Comparison of ENCODE assay signal across 1 cellular context in genomic region chr11:116224154-116224888, GRCh38.
TF ChIP-seq lines count a peak whose summit lies in the region.

No MANE protein-coding gene starts in this region.

TF ChIP-seq in GM23338, 12 proteins besides CTCF, POLR2A, EP300 and RAD21 (continued from another document):
- TF ChIP-seq, protein P1, sequence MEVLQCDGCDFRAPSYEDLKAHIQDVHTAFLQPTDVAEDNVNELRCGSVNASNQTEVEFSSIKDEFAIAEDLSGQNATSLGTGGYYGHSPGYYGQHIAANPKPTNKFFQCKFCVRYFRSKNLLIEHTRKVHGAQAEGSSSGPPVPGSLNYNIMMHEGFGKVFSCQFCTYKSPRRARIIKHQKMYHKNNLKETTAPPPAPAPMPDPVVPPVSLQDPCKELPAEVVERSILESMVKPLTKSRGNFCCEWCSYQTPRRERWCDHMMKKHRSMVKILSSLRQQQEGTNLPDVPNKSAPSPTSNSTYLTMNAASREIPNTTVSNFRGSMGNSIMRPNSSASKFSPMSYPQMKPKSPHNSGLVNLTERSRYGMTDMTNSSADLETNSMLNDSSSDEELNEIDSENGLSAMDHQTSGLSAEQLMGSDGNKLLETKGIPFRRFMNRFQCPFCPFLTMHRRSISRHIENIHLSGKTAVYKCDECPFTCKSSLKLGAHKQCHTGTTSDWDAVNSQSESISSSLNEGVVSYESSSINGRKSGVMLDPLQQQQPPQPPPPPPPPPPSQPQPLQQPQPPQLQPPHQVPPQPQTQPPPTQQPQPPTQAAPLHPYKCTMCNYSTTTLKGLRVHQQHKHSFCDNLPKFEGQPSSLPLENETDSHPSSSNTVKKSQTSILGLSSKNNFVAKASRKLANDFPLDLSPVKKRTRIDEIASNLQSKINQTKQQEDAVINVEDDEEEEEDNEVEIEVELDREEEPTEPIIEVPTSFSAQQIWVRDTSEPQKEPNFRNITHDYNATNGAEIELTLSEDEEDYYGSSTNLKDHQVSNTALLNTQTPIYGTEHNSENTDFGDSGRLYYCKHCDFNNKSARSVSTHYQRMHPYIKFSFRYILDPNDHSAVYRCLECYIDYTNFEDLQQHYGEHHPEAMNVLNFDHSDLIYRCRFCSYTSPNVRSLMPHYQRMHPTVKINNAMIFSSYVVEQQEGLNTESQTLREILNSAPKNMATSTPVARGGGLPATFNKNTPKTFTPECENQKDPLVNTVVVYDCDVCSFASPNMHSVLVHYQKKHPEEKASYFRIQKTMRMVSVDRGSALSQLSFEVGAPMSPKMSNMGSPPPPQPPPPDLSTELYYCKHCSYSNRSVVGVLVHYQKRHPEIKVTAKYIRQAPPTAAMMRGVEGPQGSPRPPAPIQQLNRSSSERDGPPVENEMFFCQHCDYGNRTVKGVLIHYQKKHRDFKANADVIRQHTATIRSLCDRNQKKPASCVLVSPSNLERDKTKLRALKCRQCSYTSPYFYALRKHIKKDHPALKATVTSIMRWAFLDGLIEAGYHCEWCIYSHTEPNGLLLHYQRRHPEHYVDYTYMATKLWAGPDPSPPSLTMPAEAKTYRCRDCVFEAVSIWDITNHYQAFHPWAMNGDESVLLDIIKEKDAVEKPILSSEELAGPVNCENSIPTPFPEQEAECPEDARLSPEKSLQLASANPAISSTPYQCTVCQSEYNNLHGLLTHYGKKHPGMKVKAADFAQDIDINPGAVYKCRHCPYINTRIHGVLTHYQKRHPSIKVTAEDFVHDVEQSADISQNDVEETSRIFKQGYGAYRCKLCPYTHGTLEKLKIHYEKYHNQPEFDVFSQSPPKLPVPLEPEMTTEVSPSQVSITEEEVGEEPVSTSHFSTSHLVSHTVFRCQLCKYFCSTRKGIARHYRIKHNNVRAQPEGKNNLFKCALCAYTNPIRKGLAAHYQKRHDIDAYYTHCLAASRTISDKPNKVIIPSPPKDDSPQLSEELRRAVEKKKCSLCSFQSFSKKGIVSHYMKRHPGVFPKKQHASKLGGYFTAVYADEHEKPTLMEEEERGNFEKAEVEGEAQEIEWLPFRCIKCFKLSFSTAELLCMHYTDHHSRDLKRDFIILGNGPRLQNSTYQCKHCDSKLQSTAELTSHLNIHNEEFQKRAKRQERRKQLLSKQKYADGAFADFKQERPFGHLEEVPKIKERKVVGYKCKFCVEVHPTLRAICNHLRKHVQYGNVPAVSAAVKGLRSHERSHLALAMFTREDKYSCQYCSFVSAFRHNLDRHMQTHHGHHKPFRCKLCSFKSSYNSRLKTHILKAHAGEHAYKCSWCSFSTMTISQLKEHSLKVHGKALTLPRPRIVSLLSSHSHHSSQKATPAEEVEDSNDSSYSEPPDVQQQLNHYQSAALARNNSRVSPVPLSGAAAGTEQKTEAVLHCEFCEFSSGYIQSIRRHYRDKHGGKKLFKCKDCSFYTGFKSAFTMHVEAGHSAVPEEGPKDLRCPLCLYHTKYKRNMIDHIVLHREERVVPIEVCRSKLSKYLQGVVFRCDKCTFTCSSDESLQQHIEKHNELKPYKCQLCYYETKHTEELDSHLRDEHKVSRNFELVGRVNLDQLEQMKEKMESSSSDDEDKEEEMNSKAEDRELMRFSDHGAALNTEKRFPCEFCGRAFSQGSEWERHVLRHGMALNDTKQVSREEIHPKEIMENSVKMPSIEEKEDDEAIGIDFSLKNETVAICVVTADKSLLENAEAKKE (CRISPR knock-in tag; IDR thresholded peaks at IDR 0.05), result no peak
- TF ChIP-seq JUNB (IDR thresholded peaks at IDR 0.05; ENCODE audit: unreplicated experiment) (no peak), ZNF114 (CRISPR knock-in tag; IDR thresholded peaks at IDR 0.05) (no peak), POLR2AphosphoS5 (IDR thresholded peaks at IDR 0.05; ENCODE audit: low read depth) (no peak), STAT1 (IDR thresholded peaks at IDR 0.05; ENCODE audit: unreplicated experiment) (no peak), NANOG (IDR thresholded peaks at IDR 0.05; ENCODE audit: borderline replicate concordance) (no peak), ZNF331 (CRISPR knock-in tag; IDR thresholded peaks at IDR 0.05; ENCODE audit: low read depth) (no peak)
